ENCODE assay signal across 1 cellular context in the genomic region with DNA sequence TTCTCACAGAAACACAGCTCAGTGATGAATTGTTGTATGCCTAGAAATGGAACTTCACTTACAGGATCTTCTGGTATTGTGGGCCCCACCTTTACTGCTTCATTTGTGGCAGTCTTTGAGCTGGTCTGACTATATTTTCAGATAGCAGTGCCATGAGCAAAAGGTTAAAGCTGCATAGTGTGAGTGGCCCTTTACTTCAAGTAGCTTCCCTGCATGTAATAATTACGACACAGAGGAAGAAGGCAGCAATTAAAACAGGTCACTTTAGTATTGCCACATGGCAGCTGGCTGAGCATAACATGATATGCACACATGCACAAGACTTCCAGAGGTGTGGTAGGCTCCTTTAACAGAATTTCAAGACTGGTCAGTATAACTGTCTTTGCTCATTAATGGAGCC.
TF ChIP-seq lines count a peak whose summit lies in the region.

No MANE protein-coding gene starts in this region.

TF ChIP-seq in GM23338, 12 proteins besides CTCF, POLR2A, EP300 and RAD21 (continued from another document):
- TF ChIP-seq, protein P1, sequence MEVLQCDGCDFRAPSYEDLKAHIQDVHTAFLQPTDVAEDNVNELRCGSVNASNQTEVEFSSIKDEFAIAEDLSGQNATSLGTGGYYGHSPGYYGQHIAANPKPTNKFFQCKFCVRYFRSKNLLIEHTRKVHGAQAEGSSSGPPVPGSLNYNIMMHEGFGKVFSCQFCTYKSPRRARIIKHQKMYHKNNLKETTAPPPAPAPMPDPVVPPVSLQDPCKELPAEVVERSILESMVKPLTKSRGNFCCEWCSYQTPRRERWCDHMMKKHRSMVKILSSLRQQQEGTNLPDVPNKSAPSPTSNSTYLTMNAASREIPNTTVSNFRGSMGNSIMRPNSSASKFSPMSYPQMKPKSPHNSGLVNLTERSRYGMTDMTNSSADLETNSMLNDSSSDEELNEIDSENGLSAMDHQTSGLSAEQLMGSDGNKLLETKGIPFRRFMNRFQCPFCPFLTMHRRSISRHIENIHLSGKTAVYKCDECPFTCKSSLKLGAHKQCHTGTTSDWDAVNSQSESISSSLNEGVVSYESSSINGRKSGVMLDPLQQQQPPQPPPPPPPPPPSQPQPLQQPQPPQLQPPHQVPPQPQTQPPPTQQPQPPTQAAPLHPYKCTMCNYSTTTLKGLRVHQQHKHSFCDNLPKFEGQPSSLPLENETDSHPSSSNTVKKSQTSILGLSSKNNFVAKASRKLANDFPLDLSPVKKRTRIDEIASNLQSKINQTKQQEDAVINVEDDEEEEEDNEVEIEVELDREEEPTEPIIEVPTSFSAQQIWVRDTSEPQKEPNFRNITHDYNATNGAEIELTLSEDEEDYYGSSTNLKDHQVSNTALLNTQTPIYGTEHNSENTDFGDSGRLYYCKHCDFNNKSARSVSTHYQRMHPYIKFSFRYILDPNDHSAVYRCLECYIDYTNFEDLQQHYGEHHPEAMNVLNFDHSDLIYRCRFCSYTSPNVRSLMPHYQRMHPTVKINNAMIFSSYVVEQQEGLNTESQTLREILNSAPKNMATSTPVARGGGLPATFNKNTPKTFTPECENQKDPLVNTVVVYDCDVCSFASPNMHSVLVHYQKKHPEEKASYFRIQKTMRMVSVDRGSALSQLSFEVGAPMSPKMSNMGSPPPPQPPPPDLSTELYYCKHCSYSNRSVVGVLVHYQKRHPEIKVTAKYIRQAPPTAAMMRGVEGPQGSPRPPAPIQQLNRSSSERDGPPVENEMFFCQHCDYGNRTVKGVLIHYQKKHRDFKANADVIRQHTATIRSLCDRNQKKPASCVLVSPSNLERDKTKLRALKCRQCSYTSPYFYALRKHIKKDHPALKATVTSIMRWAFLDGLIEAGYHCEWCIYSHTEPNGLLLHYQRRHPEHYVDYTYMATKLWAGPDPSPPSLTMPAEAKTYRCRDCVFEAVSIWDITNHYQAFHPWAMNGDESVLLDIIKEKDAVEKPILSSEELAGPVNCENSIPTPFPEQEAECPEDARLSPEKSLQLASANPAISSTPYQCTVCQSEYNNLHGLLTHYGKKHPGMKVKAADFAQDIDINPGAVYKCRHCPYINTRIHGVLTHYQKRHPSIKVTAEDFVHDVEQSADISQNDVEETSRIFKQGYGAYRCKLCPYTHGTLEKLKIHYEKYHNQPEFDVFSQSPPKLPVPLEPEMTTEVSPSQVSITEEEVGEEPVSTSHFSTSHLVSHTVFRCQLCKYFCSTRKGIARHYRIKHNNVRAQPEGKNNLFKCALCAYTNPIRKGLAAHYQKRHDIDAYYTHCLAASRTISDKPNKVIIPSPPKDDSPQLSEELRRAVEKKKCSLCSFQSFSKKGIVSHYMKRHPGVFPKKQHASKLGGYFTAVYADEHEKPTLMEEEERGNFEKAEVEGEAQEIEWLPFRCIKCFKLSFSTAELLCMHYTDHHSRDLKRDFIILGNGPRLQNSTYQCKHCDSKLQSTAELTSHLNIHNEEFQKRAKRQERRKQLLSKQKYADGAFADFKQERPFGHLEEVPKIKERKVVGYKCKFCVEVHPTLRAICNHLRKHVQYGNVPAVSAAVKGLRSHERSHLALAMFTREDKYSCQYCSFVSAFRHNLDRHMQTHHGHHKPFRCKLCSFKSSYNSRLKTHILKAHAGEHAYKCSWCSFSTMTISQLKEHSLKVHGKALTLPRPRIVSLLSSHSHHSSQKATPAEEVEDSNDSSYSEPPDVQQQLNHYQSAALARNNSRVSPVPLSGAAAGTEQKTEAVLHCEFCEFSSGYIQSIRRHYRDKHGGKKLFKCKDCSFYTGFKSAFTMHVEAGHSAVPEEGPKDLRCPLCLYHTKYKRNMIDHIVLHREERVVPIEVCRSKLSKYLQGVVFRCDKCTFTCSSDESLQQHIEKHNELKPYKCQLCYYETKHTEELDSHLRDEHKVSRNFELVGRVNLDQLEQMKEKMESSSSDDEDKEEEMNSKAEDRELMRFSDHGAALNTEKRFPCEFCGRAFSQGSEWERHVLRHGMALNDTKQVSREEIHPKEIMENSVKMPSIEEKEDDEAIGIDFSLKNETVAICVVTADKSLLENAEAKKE (CRISPR knock-in tag; IDR thresholded peaks at IDR 0.05), result no peak
- TF ChIP-seq, protein P2, sequence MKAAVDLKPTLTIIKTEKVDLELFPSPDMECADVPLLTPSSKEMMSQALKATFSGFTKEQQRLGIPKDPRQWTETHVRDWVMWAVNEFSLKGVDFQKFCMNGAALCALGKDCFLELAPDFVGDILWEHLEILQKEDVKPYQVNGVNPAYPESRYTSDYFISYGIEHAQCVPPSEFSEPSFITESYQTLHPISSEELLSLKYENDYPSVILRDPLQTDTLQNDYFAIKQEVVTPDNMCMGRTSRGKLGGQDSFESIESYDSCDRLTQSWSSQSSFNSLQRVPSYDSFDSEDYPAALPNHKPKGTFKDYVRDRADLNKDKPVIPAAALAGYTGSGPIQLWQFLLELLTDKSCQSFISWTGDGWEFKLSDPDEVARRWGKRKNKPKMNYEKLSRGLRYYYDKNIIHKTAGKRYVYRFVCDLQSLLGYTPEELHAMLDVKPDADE (IDR thresholded peaks at IDR 0.05), result no peak
- no peak for TF ChIP-seq CREB1 (CRISPR knock-in tag; IDR thresholded peaks at IDR 0.05; ENCODE audit: low read depth)
- no peak for TF ChIP-seq STAT1 (IDR thresholded peaks at IDR 0.05; ENCODE audit: unreplicated experiment)
- TF ChIP-seq ZNF331 (CRISPR knock-in tag; IDR thresholded peaks at IDR 0.05; ENCODE audit: low read depth), result no peak
- no peak for TF ChIP-seq JUNB (IDR thresholded peaks at IDR 0.05; ENCODE audit: unreplicated experiment)
- TF ChIP-seq EZH2 (IDR thresholded peaks at IDR 0.05; ENCODE audit: low read depth, unreplicated experiment), result no peak
- no peak for TF ChIP-seq POLR2AphosphoS5 (IDR thresholded peaks at IDR 0.05; ENCODE audit: low read depth)
